In the genomic region with DNA sequence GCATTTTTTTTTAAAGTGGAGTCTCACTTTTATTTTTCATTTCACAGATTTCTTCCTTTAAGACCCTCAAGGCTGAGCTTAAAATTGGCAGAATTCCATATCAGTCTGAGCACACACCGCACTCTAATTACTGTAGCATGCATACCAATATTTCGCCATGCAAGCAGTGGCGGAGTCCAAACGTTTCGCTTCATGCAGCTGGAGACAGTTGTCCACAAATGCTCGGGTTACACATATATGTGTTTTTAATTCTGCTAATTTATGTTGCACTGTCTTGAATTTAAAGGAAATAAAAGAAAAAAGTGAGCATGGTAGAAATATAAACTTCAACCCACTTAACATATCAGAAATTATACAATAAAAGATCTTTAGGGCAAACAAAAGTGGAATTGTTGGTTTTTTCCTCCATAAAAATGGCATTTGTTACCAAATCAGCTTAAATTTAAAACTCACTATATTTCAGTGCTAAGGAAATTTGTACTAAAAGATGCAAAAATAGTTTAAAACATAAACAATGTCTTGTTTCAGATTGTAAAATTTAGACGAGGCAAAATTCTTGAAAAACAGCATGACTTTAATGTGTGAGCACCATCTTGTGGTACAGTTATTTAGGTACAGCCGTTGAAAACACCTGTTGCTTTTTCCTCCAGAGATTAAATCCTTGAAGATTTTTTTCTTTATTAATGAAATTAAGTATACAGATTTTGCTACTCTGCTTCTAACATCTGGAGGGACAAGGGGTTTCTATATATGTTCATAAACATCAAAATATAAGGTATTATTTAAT, we compare ENCODE assay signal across 9 cellular contexts. TPM values are rescaled to one million over a fixed set of nuclear protein-coding genes. Genes with fewer than 3 reads are reported as not detected.
DNase-seq lines count a peak whose midpoint lies in the region; ATAC-seq and TF ChIP-seq lines count a peak whose summit lies in the region.
"Had no signal": no experiment of that assay in that cellular context is flagged by ENCODE, and none has a peak within 500 bp of the region (broad histone marks: within the 10 kb centered on the region; RNA-seq: fewer than 3 reads in every experiment).

No MANE protein-coding gene starts in this region.

- no peaks in the 10 kb centered on the region; the same call in 1 of the 2 replicates for H3F3A ChIP-seq in Loucy (ENCODE audit: low read depth)

- H3K4me1 Mint-ChIP-seq in natural killer cell, result no peaks in the 10 kb centered on the region
- no peaks in the 10 kb centered on the region for H3K4me1 Mint-ChIP-seq in natural killer cell treated with Interleukin-12 subunit alpha and Interleukin-12 subunit beta and Interleukin-15 and Interleukin-18, amount 100 ng/mL, for 72 hours (ENCODE audit: low read depth in 2 of 2)

- DNase-seq in natural killer cell, result no peak
- DNase-seq in natural killer cell treated with Interleukin-12 subunit alpha and Interleukin-12 subunit beta and Interleukin-15 and Interleukin-18, amount 100 ng/mL, for 72 hours (ENCODE audit: low spot score), result no peak
- DNase-seq in SJCRH30, result peak; percentile 68 to 83
- DNase-seq in fibroblast of lung (ENCODE audit: low read depth in 2 of 2), result peak; percentile 40 to 76
- no peak for DNase-seq in omental fat pad (ENCODE audit: low spot score)
- DNase-seq in cerebellar nuclear complex (lab: John Stamatoyannopoulos, UW), result no peak

- H3K79me2 ChIP-seq in Loucy (ENCODE audit: insufficient read depth, low read length) (no peaks in the 10 kb centered on the region), fibroblast of lung (ENCODE audit: control insufficient read depth, insufficient read depth, low read length) (no peaks in the 10 kb centered on the region)

- H3K9me2 ChIP-seq in Loucy (replicated peaks; ENCODE audit: low read depth, low read length), result no peaks in the 10 kb centered on the region

- peaks cover 8% of the 10 kb centered on the region for H3K4me1 ChIP-seq in Loucy (ENCODE audit: insufficient read depth, low read length, poor library complexity, severe bottlenecking)
- H3K4me1 ChIP-seq in SJCRH30, result peaks cover 20% of the 10 kb centered on the region
- H3K4me1 ChIP-seq in fibroblast of lung (ENCODE audit: control insufficient read depth, extremely low read depth, insufficient read depth, low read length), result peaks cover 2% of the 10 kb centered on the region
- H3K4me1 ChIP-seq in neutrophil (ENCODE audit: control insufficient read depth in 1 of 2, insufficient read depth in 1 of 2, low read depth in 1 of 2, low read length in 1 of 2), result peaks cover 5 to 7% of the 10 kb centered on the region in 2 experiments

- peak overlapping the region; percentile 77 for H3K27ac ChIP-seq in SJCRH30
- H3K27ac ChIP-seq in fibroblast of lung (ENCODE audit: insufficient read depth, low read length), result no peak overlapping the region
- no peak overlapping the region for H3K27ac ChIP-seq in neutrophil

- peak overlapping the region; percentile 72; the same call in 1 of the 2 replicates for H2AFZ ChIP-seq in Loucy (ENCODE audit: low read length)
- peak overlapping the region; percentile 23 for H2AFZ ChIP-seq in fibroblast of lung (ENCODE audit: low read length)

- no peaks in the 10 kb centered on the region for H3K9me3 Mint-ChIP-seq in natural killer cell
- no peaks in the 10 kb centered on the region for H3K9me3 Mint-ChIP-seq in natural killer cell treated with Interleukin-12 subunit alpha and Interleukin-12 subunit beta and Interleukin-15 and Interleukin-18, amount 100 ng/mL, for 72 hours

- no peaks in the 10 kb centered on the region for H3K36me3 ChIP-seq in Loucy (ENCODE audit: insufficient read depth, low read length)
- no peaks in the 10 kb centered on the region for H3K36me3 ChIP-seq in SJCRH30
- H3K36me3 ChIP-seq in fibroblast of lung (ENCODE audit: control insufficient read depth, insufficient read depth, low read length), result no peaks in the 10 kb centered on the region
- H3K36me3 ChIP-seq in neutrophil, result no peaks in the 10 kb centered on the region

- H4K20me1 ChIP-seq in Loucy (ENCODE audit: insufficient read depth, low read length, poor library complexity, severe bottlenecking), result no peaks in the 10 kb centered on the region
- H4K20me1 ChIP-seq in fibroblast of lung (ENCODE audit: control insufficient read depth, extremely low read depth, insufficient read depth, low read length), result no peaks in the 10 kb centered on the region

- H3K4me3 Mint-ChIP-seq in natural killer cell, result no peak overlapping the region
- H3K4me3 Mint-ChIP-seq in natural killer cell treated with Interleukin-12 subunit alpha and Interleukin-12 subunit beta and Interleukin-15 and Interleukin-18, amount 100 ng/mL, for 72 hours, result no peak overlapping the region
- H3K4me3 Mint-ChIP-seq: activated naive CD8-positive, alpha-beta T cell had no signal

- intact Hi-C loops in natural killer cell (cut with micrococcal nuclease), result loop anchor here (1.0 to 5.0 kb wide), 3 partner anchors 123 to 1823 kb away; no protein-coding TSS in a partner anchor

- H3K4me3 ChIP-seq in Loucy (ENCODE audit: low read length, poor library complexity, severe bottlenecking) (peak overlapping the region; percentile 37), SJCRH30 (peak overlapping the region; percentile 58), fibroblast of lung (replicated peaks in 1 of 4; ENCODE audit: control extremely low read depth in 1 of 4, insufficient read depth in 1 of 4, low read depth in 3 of 4, low read length in 4 of 4) (peak overlapping the region; percentile 17 to 70 (median 33)), neutrophil (ENCODE audit: low read depth in 1 of 2, low read length in 1 of 2) (peak overlapping the region in 1 of 2 experiments; percentile 42)

- peaks cover 0 to under 1% of the 10 kb centered on the region in 2 donors for H3K27me3 Mint-ChIP-seq in natural killer cell (ENCODE audit: low read depth in 2 of 2)
- peaks cover 0 to under 1% of the 10 kb centered on the region in 2 donors for H3K27me3 Mint-ChIP-seq in natural killer cell treated with Interleukin-12 subunit alpha and Interleukin-12 subunit beta and Interleukin-15 and Interleukin-18, amount 100 ng/mL, for 72 hours
- H3K27me3 Mint-ChIP-seq: activated naive CD8-positive, alpha-beta T cell had no signal

- ATAC-seq in natural killer cell (peak in 2 of 3 donors; percentile 40 to 43), omental fat pad (ENCODE audit: low FRiP score) (no peak)
- ATAC-seq in natural killer cell treated with Interleukin-12 subunit alpha and Interleukin-12 subunit beta and Interleukin-15 and Interleukin-18, amount 100 ng/mL, for 72 hours, result no peak

- H3K27me3 ChIP-seq in Loucy (ENCODE audit: insufficient read depth, low read length, poor library complexity, severe bottlenecking) (no peaks in the 10 kb centered on the region), SJCRH30 (no peaks in the 10 kb centered on the region), fibroblast of lung (ENCODE audit: control insufficient read depth, insufficient read depth, low read length) (no peaks in the 10 kb centered on the region), neutrophil (no peaks in the 10 kb centered on the region)

- H3K9ac ChIP-seq in Loucy (ENCODE audit: low read depth, low read length, poor library complexity, severe bottlenecking) (no peak overlapping the region), fibroblast of lung (ENCODE audit: insufficient read depth, low read length) (no peak overlapping the region)

- peak overlapping the region; percentile 56 for H3K4me2 ChIP-seq in Loucy (ENCODE audit: low read depth, low read length, poor library complexity, severe bottlenecking)
- H3K4me2 ChIP-seq in fibroblast of lung (ENCODE audit: extremely low read depth, insufficient read depth, low read length), result peak overlapping the region; percentile 53

- TF ChIP-seq CTCF in natural killer cell (IDR thresholded peaks at IDR 0.05), result peak; percentile 78
- TF ChIP-seq CTCF in Loucy (conservative IDR thresholded peaks at IDR 0.05; ENCODE audit: low read length), result peak; percentile 81
- peak; percentile 48 to 67 for TF ChIP-seq CTCF in fibroblast of lung (conservative IDR thresholded peaks at IDR 0.05 in 1 of 2, IDR thresholded peaks at IDR 0.05 in 1 of 2; ENCODE audit: low read depth in 1 of 2, low read length in 2 of 2)
- TF ChIP-seq CTCF in neutrophil (IDR thresholded peaks at IDR 0.05), result peak; percentile 69
- TF ChIP-seq CTCF in omental fat pad (IDR thresholded peaks at IDR 0.05), result no peak

- no peaks in the 10 kb centered on the region for H3K9me3 ChIP-seq in Loucy (ENCODE audit: insufficient read depth, low read depth, low read length)
- no peaks in the 10 kb centered on the region for H3K9me3 ChIP-seq in SJCRH30 (replicated peaks)
- H3K9me3 ChIP-seq in fibroblast of lung (ENCODE audit: control insufficient read depth, insufficient read depth, low read depth, low read length), result no peaks in the 10 kb centered on the region
- no peaks in the 10 kb centered on the region for H3K9me3 ChIP-seq in neutrophil

- no peak overlapping the region for H3K27ac Mint-ChIP-seq in natural killer cell
- H3K27ac Mint-ChIP-seq in natural killer cell treated with Interleukin-12 subunit alpha and Interleukin-12 subunit beta and Interleukin-15 and Interleukin-18, amount 100 ng/mL, for 72 hours, result no peak overlapping the region
- H3K27ac Mint-ChIP-seq: activated naive CD8-positive, alpha-beta T cell had no signal

- H3K36me3 Mint-ChIP-seq in natural killer cell, result no peaks in the 10 kb centered on the region
- H3K36me3 Mint-ChIP-seq in natural killer cell treated with Interleukin-12 subunit alpha and Interleukin-12 subunit beta and Interleukin-15 and Interleukin-18, amount 100 ng/mL, for 72 hours, result no peaks in the 10 kb centered on the region
- H3K36me3 Mint-ChIP-seq: activated naive CD8-positive, alpha-beta T cell had no signal

RNA-seq across cellular contexts. Expression of a gene that starts 24.1 kb away (rescaled TPM):
- total RNA-seq in natural killer cell, result 10 to 100 TPM in 1 of 3 donors, 1 to 10 TPM in 2; 7.6 to 11.2 (median 9.5) TPM
- 1 to 10 TPM; 7.5 to 9.2 TPM for total RNA-seq in natural killer cell treated with Interleukin-12 subunit alpha and Interleukin-12 subunit beta and Interleukin-15 and Interleukin-18, amount 100 ng/mL, for 72 hours
- 23.3 and 24.3 TPM in 2 replicates for total RNA-seq in SJCRH30 (2014; rRNA removed; shearing (Covaris generic))
- total RNA-seq in fibroblast of lung, result 21.8 and 26.1 TPM in 2 replicates
- 5.5 and 7.3 TPM in 2 replicates for polyA plus RNA-seq in fibroblast of lung
- 2.9 and 3.8 TPM in 2 replicates for polyA plus RNA-seq in fibroblast of lung (2012)
- polyA minus RNA-seq in fibroblast of lung (ENCODE audit: low replicate concordance), result 0.59 and 1.5 TPM in 2 replicates
- 10 to 100 TPM; 12.5 to 48.5 (median 24.4) TPM for total RNA-seq in omental fat pad

RNA-seq across cellular contexts. Expression of a gene that starts 30.0 kb away (rescaled TPM):
- not detected for total RNA-seq in natural killer cell
- not detected for total RNA-seq in natural killer cell treated with Interleukin-12 subunit alpha and Interleukin-12 subunit beta and Interleukin-15 and Interleukin-18, amount 100 ng/mL, for 72 hours
- total RNA-seq in SJCRH30 (2014; rRNA removed; shearing (Covaris generic)), result 1.2 and 1.6 TPM in 2 replicates
- 0.50 and 0.51 TPM in 2 replicates for total RNA-seq in fibroblast of lung
- 0.03 and 0.07 TPM in 2 replicates for polyA plus RNA-seq in fibroblast of lung
- not detected in 2 replicates for polyA plus RNA-seq in fibroblast of lung (2012)
- not detected in 2 replicates for polyA minus RNA-seq in fibroblast of lung (ENCODE audit: low replicate concordance)
- total RNA-seq in omental fat pad, result 10 to 100 TPM in 2 of 4 donors, 1 to 10 TPM in 2; 4.2 to 17.3 (median 11.7) TPM

Comparison
In these comparisons a context has a peak if more than half of its experiments do, and no peak if none do; other contexts are left out.
1. ATAC-seq: peak in natural killer cell (2 of 3); none in natural killer cell treated with Interleukin-12 subunit alpha and Interleukin-12 subunit beta and Interleukin-15 and Interleukin-18, amount 100 ng/mL, for 72 hours (0 of 2) and omental fat pad (single experiment).
2. DNase-seq: peak in SJCRH30 (2 of 2) and fibroblast of lung (2 of 2); none in natural killer cell (single experiment), natural killer cell treated with Interleukin-12 subunit alpha and Interleukin-12 subunit beta and Interleukin-15 and Interleukin-18, amount 100 ng/mL, for 72 hours (single experiment), omental fat pad (single experiment) and cerebellar nuclear complex (0 of 2).
3. CTCF ChIP-seq: peak in natural killer cell (single experiment), Loucy (single experiment), fibroblast of lung (2 of 2) and neutrophil (single experiment); none in omental fat pad (0 of 3).